ENCODE assay signal across 21 cellular contexts in genomic region chr13:98312606-98313005, GRCh38.
"Had no signal": no experiment of that assay in that cellular context is flagged by ENCODE, and none has a peak within 500 bp of the region (broad histone marks: within the 10 kb centered on the region; RNA-seq: fewer than 3 reads in every experiment).

No MANE protein-coding gene starts in this region.

- H3K27me3 Mint-ChIP-seq: activated naive CD8-positive, alpha-beta T cell; brain had no signal

- H3K36me3 Mint-ChIP-seq: activated naive CD8-positive, alpha-beta T cell; natural killer cell treated with Interleukin-12 subunit alpha and Interleukin-12 subunit beta and Interleukin-15 and Interleukin-18, amount 100 ng/mL, for 72 hours had no signal

- H3K4me3 ChIP-seq: cardiac muscle cell, coronary artery, dorsolateral prefrontal cortex, ovary, psoas muscle, upper lobe of left lung, vagina had no signal

- H3K4me3 Mint-ChIP-seq: activated naive CD8-positive, alpha-beta T cell; activated T-cell treated with anti-CD3 and anti-CD28 coated beads, Interleukin-2, amount 50 U/mL, for 72 hours; brain; natural killer cell treated with Interleukin-12 subunit alpha and Interleukin-12 subunit beta and Interleukin-15 and Interleukin-18, amount 100 ng/mL, for 72 hours; stimulated activated naive CD8-positive, alpha-beta T cell treated with anti-CD3 and anti-CD28 coated beads, Interleukin-15, Interleukin-2, amounts not matched to agents 100 ng/mL and 50 ng/mL, for 24 hours had no signal

- H3K4me1 ChIP-seq: psoas muscle had no signal

- H3K9me3 Mint-ChIP-seq: activated T-cell treated with anti-CD3 and anti-CD28 coated beads, Interleukin-2, amount 50 U/mL, for 72 hours; natural killer cell treated with Interleukin-12 subunit alpha and Interleukin-12 subunit beta and Interleukin-15 and Interleukin-18, amount 100 ng/mL, for 72 hours; stimulated activated naive CD8-positive, alpha-beta T cell treated with anti-CD3 and anti-CD28 coated beads, Interleukin-15, Interleukin-2, amounts not matched to agents 100 ng/mL and 50 ng/mL, for 24 hours had no signal

- H3K27me3 ChIP-seq: cardiac muscle cell, ovary, upper lobe of left lung, vagina had no signal

- H3K27ac Mint-ChIP-seq: activated naive CD8-positive, alpha-beta T cell; activated T-cell treated with anti-CD3 and anti-CD28 coated beads, Interleukin-2, amount 50 U/mL, for 72 hours; natural killer cell treated with Interleukin-12 subunit alpha and Interleukin-12 subunit beta and Interleukin-15 and Interleukin-18, amount 100 ng/mL, for 72 hours; stimulated activated naive CD8-positive, alpha-beta T cell treated with anti-CD3 and anti-CD28 coated beads, Interleukin-15, Interleukin-2, amounts not matched to agents 100 ng/mL and 50 ng/mL, for 24 hours had no signal

- H3K27ac ChIP-seq: cardiac muscle cell, coronary artery, ovary, psoas muscle, upper lobe of left lung, vagina had no signal

- H3K9me3 ChIP-seq: ovary, psoas muscle, upper lobe of left lung, vagina had no signal

- DNase-seq: activated CD4-positive, alpha-beta T cell treated with anti-CD3 and anti-CD28 coated beads for 4 hours; activated CD4-positive, alpha-beta T cell treated with anti-CD3 and anti-CD28 coated beads, Interleukin-2, amount 50 U/mL, for 4 hours; activated naive CD4-positive, alpha-beta T cell; activated T-cell treated with anti-CD3 and anti-CD28 coated beads for 4 hours; activated T-cell treated with anti-CD3 and anti-CD28 coated beads, Interleukin-2, amount 50 U/mL, for 72 hours; aorta; dorsolateral prefrontal cortex; effector memory CD4-positive, alpha-beta T cell; ovary; psoas muscle; right cardiac atrium; stimulated activated CD4-positive, alpha-beta T cell treated with anti-CD3 and anti-CD28 coated beads, Interleukin-4, amount 100 ng/mL, for 1 hour; substantia nigra had no signal

- H3K36me3 ChIP-seq: cardiac muscle cell, ovary, upper lobe of left lung, vagina had no signal
